Comparison of ENCODE assay signal across 23 cellular contexts in the genomic region with DNA sequence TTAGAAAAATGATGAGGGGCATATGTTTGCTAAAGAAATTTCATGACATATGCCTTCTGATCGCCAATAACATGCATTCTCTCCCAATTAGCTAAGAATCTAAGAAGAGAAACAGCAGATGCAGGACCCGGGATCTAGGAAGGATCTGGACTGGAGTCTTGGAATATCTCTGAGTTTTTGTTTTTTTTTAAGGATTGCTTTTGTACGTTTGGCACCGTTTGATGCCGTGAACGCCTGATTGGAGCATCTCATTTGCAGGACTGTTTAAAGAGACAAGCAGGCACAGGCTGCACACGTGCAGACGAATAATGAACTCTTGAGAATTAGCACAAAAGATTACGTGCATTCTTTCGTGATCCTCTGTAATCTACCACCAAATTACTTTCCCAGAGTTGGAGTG. TPM values are rescaled to one million over a fixed set of nuclear protein-coding genes. Genes with fewer than 3 reads are reported as not detected.
"Had no signal": no experiment of that assay in that cellular context is flagged by ENCODE, and none has a peak within 500 bp of the region (broad histone marks: within the 10 kb centered on the region; RNA-seq: fewer than 3 reads in every experiment).

No MANE protein-coding gene starts in this region.

- H3K4me3 ChIP-seq: lower lobe of right lung, neural progenitor cell, psoas muscle, spleen, testis, transverse colon had no signal

- H3K27me3 ChIP-seq: neural progenitor cell, testis, transverse colon had no signal

- H3K27ac ChIP-seq: lower lobe of right lung, neural progenitor cell, parathyroid adenoma, psoas muscle, spleen, testis had no signal

- H3K4me2 ChIP-seq: neural progenitor cell had no signal

- H3K4me1 ChIP-seq: parathyroid adenoma, testis had no signal

- DNase-seq: activated B cell treated with CpG ODN at 0.5 μM for 24 hours; activated CD4-positive, alpha-beta T cell treated with anti-CD3 and anti-CD28 coated beads, Interleukin-2, amount 50 U/mL, for 1 hour; activated CD8-positive, alpha-beta T cell treated with anti-CD3 and anti-CD28 coated beads for 36 hours; activated gamma-delta T cell treated with Interleukin-2 at 50 U/mL for 16 hours; activated naive CD4-positive, alpha-beta T cell treated with anti-CD3 and anti-CD28 coated beads, Interleukin-2, amount 50 U/mL, for 16 hours; activated T-cell treated with anti-CD3 and anti-CD28 coated beads, Interleukin-2, amount 50 U/mL, for 4 hours; amniotic stem cell; effector memory CD8-positive, alpha-beta T cell; kidney glomerular epithelial cell; lower lobe of right lung; mesenchymal stem cell; natural killer cell; occipital lobe; psoas muscle; spleen; stimulated activated naive CD4-positive, alpha-beta T cell; T-helper 1 cell; testis; transverse colon had no signal

- H3K9ac ChIP-seq: neural progenitor cell, parathyroid adenoma had no signal

- H3K9me3 ChIP-seq: lower lobe of right lung, psoas muscle, spleen, testis, transverse colon had no signal

- H3K36me3 ChIP-seq: lower lobe of right lung, neural progenitor cell, spleen, transverse colon had no signal

- H2AFZ ChIP-seq: neural progenitor cell, parathyroid adenoma had no signal

- ATAC-seq: activated T-helper 17 cell treated with anti-CD3 and anti-CD28 coated beads, Interleukin-2, amount 50 U/mL, for 72 hours; effector memory CD8-positive, alpha-beta T cell; left lobe of liver; lower lobe of right lung; psoas muscle had no signal

RNA-seq across cellular contexts. Expression of a gene that starts 13.6 kb away (rescaled TPM):
- total RNA-seq: activated B cell treated with CpG ODN at 0.5 μM for 24 hours, natural killer cell had no signal
